In genomic region chr5:138241688-138242547, GRCh38 we compare ENCODE assay signal across 9 cellular contexts. TPM values are rescaled to one million over a fixed set of nuclear protein-coding genes. Genes with fewer than 3 reads are reported as not detected.
A peak's percentile ranks its signal among the peaks of the same experiment; 100 is the strongest.
DNase-seq lines count a peak whose midpoint lies in the region; ATAC-seq and TF ChIP-seq lines count a peak whose summit lies in the region.
"Had no signal": no experiment of that assay in that cellular context is flagged by ENCODE, and none has a peak within 500 bp of the region (broad histone marks: within the 10 kb centered on the region; RNA-seq: fewer than 3 reads in every experiment).

No MANE protein-coding gene starts in this region.

- H3K4me1 ChIP-seq in esophagus muscularis mucosa = peaks cover 9 to 16% (median 14%) of the 10 kb centered on the region in 4 donors

- intact Hi-C loops in esophagus muscularis mucosa (cut with DNase I) = no loop called here

- H3K27ac ChIP-seq in esophagus muscularis mucosa (replicated peaks in 1 of 4) = peak overlapping the region; percentile 32 to 68 (median 48)
- H3K27ac ChIP-seq: PC-9 had no signal

- no peak for TF ChIP-seq EP300 in esophagus muscularis mucosa (IDR thresholded peaks at IDR 0.05)

- peak; percentile 62 for DNase-seq in DMS 273 (lab: John Stamatoyannopoulos, UW; ENCODE audit: unreplicated experiment)
- no peak for DNase-seq in DMS 273 treated with DMSO at 0.1 percent for 48 hours (lab: John Stamatoyannopoulos, UW)
- DNase-seq in esophagus muscularis mucosa (ENCODE audit: extremely low spot score) = no peak
- peak; percentile 6 for DNase-seq in myocyte (ENCODE audit: low read depth)
- DNase-seq in cerebellar nuclear complex (lab: John Stamatoyannopoulos, UW) = no peak

- TF ChIP-seq CTCF in esophagus muscularis mucosa (IDR thresholded peaks at IDR 0.05) = no peak

- H3K27me3 ChIP-seq in esophagus muscularis mucosa = no peaks in the 10 kb centered on the region

- no peaks in the 10 kb centered on the region for H3K9me3 ChIP-seq in esophagus muscularis mucosa

- ATAC-seq in SK-N-SH treated with all-trans-retinoic acid at 6 μM for 48 hours (peak; percentile 80), HG03378 (IDR thresholded peaks at IDR 0.05; ENCODE audit: unreplicated experiment) (no peak), GM21423 (IDR thresholded peaks at IDR 0.05; ENCODE audit: unreplicated experiment) (no peak)

- no peaks in the 10 kb centered on the region for H3K36me3 ChIP-seq in esophagus muscularis mucosa

- 13% methylated on average over 20 of the region's 67 CpGs for WGBS in esophagus muscularis mucosa

- TF ChIP-seq POLR2A in esophagus muscularis mucosa (IDR thresholded peaks at IDR 0.05; ENCODE audit: low read depth) = no peak

- H3K4me3 ChIP-seq in esophagus muscularis mucosa = peak overlapping the region; percentile 45 to 65 (median 60)
- H3K4me3 ChIP-seq: PC-9 had no signal

TF ChIP-seq in SK-N-SH treated with all-trans-retinoic acid at 6 μM for 48 hours, 23 proteins besides CTCF, POLR2A, EP300 and RAD21:
- TF ChIP-seq BACH2 (CRISPR knock-in tag; IDR thresholded peaks at IDR 0.05; ENCODE audit: borderline replicate concordance) = no peak
- no peak for TF ChIP-seq ESRRG (CRISPR knock-in tag; IDR thresholded peaks at IDR 0.05)
- no peak for TF ChIP-seq ZC3H10 (CRISPR knock-in tag; IDR thresholded peaks at IDR 0.05)
- no peak for TF ChIP-seq ZNF70 (CRISPR knock-in tag; IDR thresholded peaks at IDR 0.05)
- TF ChIP-seq TOX (CRISPR knock-in tag; IDR thresholded peaks at IDR 0.05; ENCODE audit: borderline replicate concordance) = no peak
- no peak for TF ChIP-seq RARB (CRISPR knock-in tag; IDR thresholded peaks at IDR 0.05)
- TF ChIP-seq, protein P1, sequence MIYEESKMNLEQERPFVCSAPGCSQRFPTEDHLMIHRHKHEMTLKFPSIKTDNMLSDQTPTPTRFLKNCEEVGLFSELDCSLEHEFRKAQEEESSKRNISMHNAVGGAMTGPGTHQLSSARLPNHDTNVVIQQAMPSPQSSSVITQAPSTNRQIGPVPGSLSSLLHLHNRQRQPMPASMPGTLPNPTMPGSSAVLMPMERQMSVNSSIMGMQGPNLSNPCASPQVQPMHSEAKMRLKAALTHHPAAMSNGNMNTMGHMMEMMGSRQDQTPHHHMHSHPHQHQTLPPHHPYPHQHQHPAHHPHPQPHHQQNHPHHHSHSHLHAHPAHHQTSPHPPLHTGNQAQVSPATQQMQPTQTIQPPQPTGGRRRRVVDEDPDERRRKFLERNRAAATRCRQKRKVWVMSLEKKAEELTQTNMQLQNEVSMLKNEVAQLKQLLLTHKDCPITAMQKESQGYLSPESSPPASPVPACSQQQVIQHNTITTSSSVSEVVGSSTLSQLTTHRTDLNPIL (CRISPR knock-in tag; IDR thresholded peaks at IDR 0.05; ENCODE audit: low read depth) = no peak
- TF ChIP-seq POU6F1 (CRISPR knock-in tag; IDR thresholded peaks at IDR 0.05; ENCODE audit: borderline replicate concordance, low read depth) = no peak
- TF ChIP-seq TCF4 (CRISPR knock-in tag; IDR thresholded peaks at IDR 0.05; ENCODE audit: borderline replicate concordance) = no peak
- TF ChIP-seq, protein P2, sequence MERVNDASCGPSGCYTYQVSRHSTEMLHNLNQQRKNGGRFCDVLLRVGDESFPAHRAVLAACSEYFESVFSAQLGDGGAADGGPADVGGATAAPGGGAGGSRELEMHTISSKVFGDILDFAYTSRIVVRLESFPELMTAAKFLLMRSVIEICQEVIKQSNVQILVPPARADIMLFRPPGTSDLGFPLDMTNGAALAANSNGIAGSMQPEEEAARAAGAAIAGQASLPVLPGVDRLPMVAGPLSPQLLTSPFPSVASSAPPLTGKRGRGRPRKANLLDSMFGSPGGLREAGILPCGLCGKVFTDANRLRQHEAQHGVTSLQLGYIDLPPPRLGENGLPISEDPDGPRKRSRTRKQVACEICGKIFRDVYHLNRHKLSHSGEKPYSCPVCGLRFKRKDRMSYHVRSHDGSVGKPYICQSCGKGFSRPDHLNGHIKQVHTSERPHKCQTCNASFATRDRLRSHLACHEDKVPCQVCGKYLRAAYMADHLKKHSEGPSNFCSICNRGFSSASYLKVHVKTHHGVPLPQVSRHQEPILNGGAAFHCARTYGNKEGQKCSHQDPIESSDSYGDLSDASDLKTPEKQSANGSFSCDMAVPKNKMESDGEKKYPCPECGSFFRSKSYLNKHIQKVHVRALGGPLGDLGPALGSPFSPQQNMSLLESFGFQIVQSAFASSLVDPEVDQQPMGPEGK (CRISPR knock-in tag; IDR thresholded peaks at IDR 0.05; ENCODE audit: borderline replicate concordance) = no peak

RNA-seq across cellular contexts. Expression of gene CDC23, which starts 28.8 kb away (rescaled TPM):
- total RNA-seq in esophagus muscularis mucosa (10 to 100 TPM; 15.6 to 21.2 (median 20.4) TPM), myocyte (31.6 and 33.2 TPM in 2 replicates)
- polyA plus RNA-seq in myocyte (2012) = 22.2 TPM

RNA-seq across cellular contexts. Expression of gene GFRA3, which starts 32.5 kb away (rescaled TPM):
- total RNA-seq in esophagus muscularis mucosa = 1 to 10 TPM; 2.5 to 8.4 (median 4.2) TPM
- not detected in 2 replicates for total RNA-seq in myocyte
- not detected for polyA plus RNA-seq in myocyte (2012)

Comparison
In these comparisons a context has a peak if more than half of its experiments do, and no peak if none do; other contexts are left out.
1. DNase-seq: peak in DMS 273 (single experiment) and myocyte (single experiment); none in DMS 273 treated with DMSO at 0.1 percent for 48 hours (single experiment), esophagus muscularis mucosa (single experiment) and cerebellar nuclear complex (0 of 2).